ENCODE assay signal across 10 cellular contexts in the genomic region with DNA sequence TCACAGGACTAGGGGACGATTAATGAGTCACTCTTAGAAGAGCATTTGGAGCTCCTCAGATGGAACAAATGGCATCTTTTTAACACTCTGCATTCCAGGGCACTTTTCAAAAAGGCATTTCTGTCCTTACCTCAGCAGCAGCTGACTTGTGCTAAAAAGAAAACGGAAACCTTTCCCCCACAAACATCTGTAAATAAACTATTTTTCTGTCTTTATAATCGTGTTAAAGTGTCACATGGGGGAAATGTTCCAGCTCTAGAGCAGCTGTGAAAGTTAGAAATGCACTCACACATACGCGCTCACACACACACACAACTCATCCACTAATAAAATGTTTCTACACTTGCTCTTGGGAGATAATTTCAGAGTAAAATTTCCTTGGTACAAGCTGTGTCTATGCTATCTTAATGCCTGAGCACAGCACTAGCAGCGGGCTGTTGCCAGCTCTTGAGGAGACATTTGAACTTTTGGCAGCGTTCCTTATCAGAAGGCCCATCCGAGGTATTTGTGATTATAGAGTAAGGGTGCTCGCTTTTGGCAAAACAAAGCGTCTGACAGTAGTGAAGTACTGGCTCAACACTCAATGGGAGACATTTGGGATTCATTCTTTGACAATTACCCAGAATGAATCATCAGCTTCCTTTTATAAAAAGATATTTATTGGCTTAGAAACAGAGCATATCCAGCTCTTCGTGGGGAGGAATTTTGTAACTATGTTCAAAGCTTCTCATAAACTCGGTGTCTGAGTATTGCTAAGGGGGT.
DNase-seq lines count a peak whose midpoint lies in the region; TF ChIP-seq lines count a peak whose summit lies in the region.
"Had no signal": no experiment of that assay in that cellular context is flagged by ENCODE, and none has a peak within 500 bp of the region (broad histone marks: within the 10 kb centered on the region; RNA-seq: fewer than 3 reads in every experiment).

No MANE protein-coding gene starts in this region.

- peak overlapping the region; percentile 18 for H3K4me3 ChIP-seq in adipocyte (ENCODE audit: low read length)
- peak overlapping the region; percentile 15 for H3K4me3 ChIP-seq in left ventricle myocardium inferior
- H3K4me3 ChIP-seq in skeletal muscle satellite cell (ENCODE audit: low read length): peak overlapping the region; percentile 6

- H3K27me3 ChIP-seq in adipocyte (replicated peaks; ENCODE audit: control insufficient read depth, insufficient read depth, low read length) (peaks cover 14% of the 10 kb centered on the region), left ventricle myocardium inferior (ENCODE audit: low read depth) (no peaks in the 10 kb centered on the region), skeletal muscle satellite cell (ENCODE audit: control insufficient read depth, insufficient read depth, low read length) (no peaks in the 10 kb centered on the region)

- H3K9ac ChIP-seq in adipocyte (ENCODE audit: low read length): peak overlapping the region; percentile 16
- no peak overlapping the region for H3K9ac ChIP-seq in skeletal muscle satellite cell (ENCODE audit: low read depth, low read length)

- H3K36me3 ChIP-seq in adipocyte (ENCODE audit: control insufficient read depth, insufficient read depth, low read length, severe bottlenecking) (no peaks in the 10 kb centered on the region), left ventricle myocardium inferior (no peaks in the 10 kb centered on the region), skeletal muscle satellite cell (ENCODE audit: insufficient read depth, low read length) (no peaks in the 10 kb centered on the region)

- peak overlapping the region; percentile 56 for H3K4me2 ChIP-seq in skeletal muscle satellite cell (ENCODE audit: low read length)

- peak overlapping the region; percentile 74 for H3K27ac ChIP-seq in left ventricle myocardium inferior (replicated peaks)

- DNase-seq in ELR (ENCODE audit: low read depth): peak; percentile 66
- DNase-seq in adipocyte (ENCODE audit: low read depth): peak; percentile 67
- DNase-seq in left ventricle myocardium inferior: no peak
- DNase-seq in DMS 273 treated with DMSO at 0.1 percent for 48 hours (lab: John Stamatoyannopoulos, UW): no peak
- DNase-seq in iPS-NIHi11 (ENCODE audit: low spot score): no peak
- DNase-seq in activated naive CD4-positive, alpha-beta T cell treated with Interleukin-2 at 50 U/mL for 16 hours: no peak
- no peak for DNase-seq in KG1 (lab: John Stamatoyannopoulos, UW)
- DNase-seq: kidney, MM.1S had no signal

- intact Hi-C loops in left ventricle myocardium inferior (cut with micrococcal nuclease): no loop called here

- H3K9me3 ChIP-seq in adipocyte (ENCODE audit: control insufficient read depth, low read length): no peaks in the 10 kb centered on the region
- no peaks in the 10 kb centered on the region for H3K9me3 ChIP-seq in left ventricle myocardium inferior (replicated peaks)
- no peaks in the 10 kb centered on the region for H3K9me3 ChIP-seq in skeletal muscle satellite cell (replicated peaks; ENCODE audit: low read length)

- H3K4me1 ChIP-seq in adipocyte (ENCODE audit: control insufficient read depth, insufficient read depth, low read length) (peaks cover 18% of the 10 kb centered on the region), left ventricle myocardium inferior (peaks cover 29% of the 10 kb centered on the region), skeletal muscle satellite cell (ENCODE audit: control insufficient read depth, insufficient read depth, low read length) (peaks cover 21% of the 10 kb centered on the region)

- no peak for TF ChIP-seq CTCF in left ventricle myocardium inferior (IDR thresholded peaks at IDR 0.05; ENCODE audit: borderline replicate concordance)

Comparison
In these comparisons a context has a peak if more than half of its experiments do, and no peak if none do; other contexts are left out.
1. DNase-seq: peak in ELR (single experiment) and adipocyte (single experiment); none in left ventricle myocardium inferior (single experiment), DMS 273 treated with DMSO at 0.1 percent for 48 hours (single experiment), iPS-NIHi11 (single experiment), activated naive CD4-positive, alpha-beta T cell treated with Interleukin-2 at 50 U/mL for 16 hours (single experiment) and KG1 (single experiment).
2. Peak in every context shown above with its lines, with median percentiles within 50 percentile points of each other: H3K4me3 ChIP-seq.